Comparison of ENCODE assay signal across 8 cellular contexts in genomic region chr20:5950271-5951031, GRCh38. TPM values are rescaled to one million over a fixed set of nuclear protein-coding genes. Genes with fewer than 3 reads are reported as not detected.
DNase-seq lines count a peak whose midpoint lies in the region; ATAC-seq and TF ChIP-seq lines count a peak whose summit lies in the region.

Gene MCM8 (plus strand): TSS chr20:5950652. CDS start chr20:5952016, 1,364 bp downstream.
Gene TRMT6 (minus strand): TSS chr20:5950533. CDS start chr20:5950405, 128 bp downstream.

- H3K4me1 Mint-ChIP-seq in activated T-cell treated with anti-CD3 and anti-CD28 coated beads, Interleukin-2, amount 50 U/mL, for 4 hours (ENCODE audit: low read depth), result peaks cover 46% of the 10 kb centered on the region

- peak; percentile 99 for DNase-seq in DND-41
- peak; percentile 96 to 98 (median 96) for DNase-seq in Peyer's patch
- peak; percentile 92 for DNase-seq in activated T-cell treated with anti-CD3 and anti-CD28 coated beads, Interleukin-2, amount 50 U/mL, for 4 hours
- DNase-seq in esophagus muscularis mucosa (ENCODE audit: extremely low spot score), result peak; percentile 99
- peak; percentile 97 for DNase-seq in stimulated activated CD8-positive, alpha-beta memory T cell treated with anti-CD3 and anti-CD28 coated beads, Interleukin-7, amount 100 ng/mL, for 24 hours (ENCODE audit: low read depth)

- H3K9me3 ChIP-seq in DND-41 (ENCODE audit: insufficient read depth, low read length, severe bottlenecking), result no peaks in the 10 kb centered on the region
- H3K9me3 ChIP-seq in KOPT-K1 (ENCODE audit: insufficient read depth, low read length, poor library complexity, severe bottlenecking), result no peaks in the 10 kb centered on the region
- no peaks in the 10 kb centered on the region for H3K9me3 ChIP-seq in Peyer's patch
- no peaks in the 10 kb centered on the region for H3K9me3 ChIP-seq in esophagus muscularis mucosa
- no peaks in the 10 kb centered on the region for H3K9me3 ChIP-seq in muscle layer of duodenum (ENCODE audit: control insufficient read depth in 1 of 2, low read length in 2 of 2)

- peak within 1 kb of the TSS; percentile 78 for H3K4me2 ChIP-seq in DND-41 (ENCODE audit: insufficient read depth, low read length)

- under 1% methylated on average over 48 of the region's 61 CpGs for WGBS in esophagus muscularis mucosa

- TF ChIP-seq POLR2A in Peyer's patch (IDR thresholded peaks at IDR 0.05), result peak in 1 of 2 donors; percentile 40
- no peak for TF ChIP-seq POLR2A in esophagus muscularis mucosa (IDR thresholded peaks at IDR 0.05; ENCODE audit: low read depth)

- no peaks in the 10 kb centered on the region for H3K9me3 Mint-ChIP-seq in activated T-cell treated with anti-CD3 and anti-CD28 coated beads, Interleukin-2, amount 50 U/mL, for 4 hours

- peaks cover 75% of the 10 kb centered on the region for H3K79me2 ChIP-seq in DND-41 (ENCODE audit: insufficient read depth, low read length)

- H3K36me3 ChIP-seq in DND-41 (ENCODE audit: insufficient read depth, low read length) (peaks cover 61% of the 10 kb centered on the region), KOPT-K1 (ENCODE audit: insufficient read depth, low read length) (peaks cover 65% of the 10 kb centered on the region), Peyer's patch (peaks cover 0 to 20% (median 0%) of the 10 kb centered on the region in 3 donors), esophagus muscularis mucosa (peaks cover 10 to 48% (median 29%) of the 10 kb centered on the region in 4 donors), muscle layer of duodenum (ENCODE audit: control insufficient read depth in 1 of 2, insufficient read depth in 2 of 2, low read length in 2 of 2) (peaks cover 12 to 34% of the 10 kb centered on the region in 2 donors)

- ATAC-seq in DND-41 (ENCODE audit: insufficient read depth, low read depth) (peak; percentile 96), GM21825 (IDR thresholded peaks at IDR 0.05; ENCODE audit: unreplicated experiment) (peak; percentile 95)
- ATAC-seq in activated T-cell treated with anti-CD3 and anti-CD28 coated beads, Interleukin-2, amount 50 U/mL, for 4 hours, result peak; percentile 96 to 97

- no peaks in the 10 kb centered on the region for H4K20me1 ChIP-seq in DND-41 (ENCODE audit: insufficient read depth, low read length)

- H3K27me3 ChIP-seq in DND-41 (ENCODE audit: insufficient read depth, low read length, poor library complexity) (no peaks in the 10 kb centered on the region), Peyer's patch (no peaks in the 10 kb centered on the region), esophagus muscularis mucosa (no peaks in the 10 kb centered on the region), muscle layer of duodenum (ENCODE audit: low read depth, low read length) (no peaks in the 10 kb centered on the region)

- H3K27me3 Mint-ChIP-seq in activated T-cell treated with anti-CD3 and anti-CD28 coated beads, Interleukin-2, amount 50 U/mL, for 4 hours (ENCODE audit: low read depth), result no peaks in the 10 kb centered on the region

- intact Hi-C loops in esophagus muscularis mucosa (cut with DNase I), result loop anchor here (2.0 to 5.0 kb wide), 2 partner anchors 52 to 127 kb away; no protein-coding TSS in a partner anchor

- no peak for TF ChIP-seq EP300 in esophagus muscularis mucosa (IDR thresholded peaks at IDR 0.05)

- peak within 1 kb of the TSS; percentile 41 to 81 for H3K4me3 ChIP-seq in DND-41 (ENCODE audit: low read depth in 1 of 2, low read length in 2 of 2)
- H3K4me3 ChIP-seq in Peyer's patch, result peak within 1 kb of the TSS; percentile 52 to 81 (median 72)
- peak within 1 kb of the TSS; percentile 65 to 79 (median 70) for H3K4me3 ChIP-seq in esophagus muscularis mucosa
- H3K4me3 ChIP-seq in muscle layer of duodenum (ENCODE audit: low read depth in 1 of 2, low read length in 2 of 2), result peak within 1 kb of the TSS; percentile 85 to 88

- peaks cover 47% of the 10 kb centered on the region for H3K4me1 ChIP-seq in DND-41 (ENCODE audit: insufficient read depth, low read length)
- H3K4me1 ChIP-seq in Peyer's patch, result peaks cover 0 to 17% (median 3%) of the 10 kb centered on the region in 4 donors
- H3K4me1 ChIP-seq in esophagus muscularis mucosa, result peaks cover 8 to 32% (median 23%) of the 10 kb centered on the region in 4 donors
- H3K4me1 ChIP-seq in muscle layer of duodenum (ENCODE audit: control insufficient read depth in 1 of 2, insufficient read depth in 2 of 2, low read length in 2 of 2), result peaks cover 8 to 22% of the 10 kb centered on the region in 2 donors

- no peak for TF ChIP-seq CTCF in DND-41 (IDR thresholded peaks at IDR 0.05; ENCODE audit: borderline replicate concordance, extremely low read depth, low read length, poor library complexity, severe bottlenecking)
- TF ChIP-seq CTCF in Peyer's patch (IDR thresholded peaks at IDR 0.05), result no peak
- no peak for TF ChIP-seq CTCF in esophagus muscularis mucosa (IDR thresholded peaks at IDR 0.05)

- H3K27ac ChIP-seq in DND-41 (ENCODE audit: low read length), result peak within 1 kb of the TSS; percentile 91
- H3K27ac ChIP-seq in KOPT-K1 (ENCODE audit: low read depth, low read length, poor library complexity, severe bottlenecking), result peak within 1 kb of the TSS; percentile 79
- peak within 1 kb of the TSS; percentile 60 to 78 (median 72) for H3K27ac ChIP-seq in Peyer's patch
- peak within 1 kb of the TSS; percentile 68 to 90 (median 83) for H3K27ac ChIP-seq in esophagus muscularis mucosa (replicated peaks in 1 of 4)
- H3K27ac ChIP-seq in muscle layer of duodenum (ENCODE audit: low read length), result peak within 1 kb of the TSS; percentile 67

- peak within 1 kb of the TSS; percentile 79 for H3K9ac ChIP-seq in DND-41 (ENCODE audit: low read depth, low read length)

- H2AFZ ChIP-seq in DND-41 (ENCODE audit: low read depth, low read length), result peak within 1 kb of the TSS; percentile 96

- H3K4me3 Mint-ChIP-seq in activated T-cell treated with anti-CD3 and anti-CD28 coated beads, Interleukin-2, amount 50 U/mL, for 4 hours, result peak within 1 kb of the TSS; percentile 99

- H3K36me3 Mint-ChIP-seq in activated T-cell treated with anti-CD3 and anti-CD28 coated beads, Interleukin-2, amount 50 U/mL, for 4 hours (ENCODE audit: insufficient read depth), result peaks cover 40% of the 10 kb centered on the region

RNA-seq across cellular contexts. Expression of gene MCM8, which starts in this region (rescaled TPM):
- total RNA-seq in Peyer's patch (10 to 100 TPM in 1 of 4 donors, 1 to 10 TPM in 3; 5.8 to 25.6 (median 6.2) TPM), esophagus muscularis mucosa (1 to 10 TPM; 4.0 to 5.6 (median 4.4) TPM)
- 10 to 100 TPM; 19.7 to 27.3 (median 20.1) TPM for total RNA-seq in activated T-cell treated with anti-CD3 and anti-CD28 coated beads, Interleukin-2, amount 50 U/mL, for 4 hours

RNA-seq across cellular contexts. Expression of gene TRMT6, which starts in this region (rescaled TPM):
- 10 to 100 TPM in 1 of 4 donors, 1 to 10 TPM in 3; 3.5 to 18.2 (median 5.6) TPM for total RNA-seq in Peyer's patch
- total RNA-seq in activated T-cell treated with anti-CD3 and anti-CD28 coated beads, Interleukin-2, amount 50 U/mL, for 4 hours, result 10 to 100 TPM; 45.3 to 47.5 (median 45.8) TPM
- 10 to 100 TPM in 1 of 4 donors, 1 to 10 TPM in 3; 9.2 to 13.4 (median 9.7) TPM for total RNA-seq in esophagus muscularis mucosa

Comparison
In these comparisons a context has a peak if more than half of its experiments do, and no peak if none do; other contexts are left out.
1. Peak in every context shown above with its lines: DNase-seq, ATAC-seq, H3K4me3 ChIP-seq and H3K27ac ChIP-seq.